In genomic region chr13:26629260-26629659, GRCh38 we compare ENCODE assay signal across 12 cellular contexts.
DNase-seq lines count a peak whose midpoint lies in the region; ATAC-seq and TF ChIP-seq lines count a peak whose summit lies in the region.
"Had no signal": no experiment of that assay in that cellular context is flagged by ENCODE, and none has a peak within 500 bp of the region (broad histone marks: within the 10 kb centered on the region; RNA-seq: fewer than 3 reads in every experiment).

No MANE protein-coding gene starts in this region.

- in situ Hi-C loops in SK-MEL-5 (cut with HindIII; ENCODE audit: low pct_unique_long_range_greater_than_20kb, low sequenced_read_pairs): no loop called here

- ATAC-seq in left ventricle myocardium superior (peak; percentile 45), heart right ventricle (no peak)

- no peaks in the 10 kb centered on the region for H3K36me3 ChIP-seq in heart right ventricle

- no peak overlapping the region for H3K4me3 ChIP-seq in heart right ventricle

- H3K4me1 ChIP-seq in heart right ventricle: no peaks in the 10 kb centered on the region

- WGBS in heart right ventricle, 2 donors: 87% methylated on average over 5 of the region's 5 CpGs

- peaks cover 0 to 38% (median 9%) of the 10 kb centered on the region in 11 donors for H3K9me3 ChIP-seq in heart right ventricle

- DNase-seq in left ventricle myocardium superior (no peak), heart right ventricle (no peak), SK-MEL-5 (ENCODE audit: low read depth, low spot score) (peak; percentile 59), iPS-NIHi7 (ENCODE audit: extremely low spot score) (peak; percentile 38), epidermal melanocyte (ENCODE audit: insufficient read length, low spot score) (no peak), NCI-H526 (lab: John Stamatoyannopoulos, UW) (no peak), RKO (ENCODE audit: low spot score) (no peak), inferior parietal cortex (ENCODE audit: extremely low spot score) (no peak)
- DNase-seq: activated naive CD8-positive, alpha-beta T cell treated with anti-CD3 and anti-CD28 coated beads for 36 hours; CD4-positive, CD25-positive, alpha-beta regulatory T cell; NCI-H1930; stimulated activated CD4-positive, alpha-beta T cell treated with anti-CD3 and anti-CD28 coated beads, Interleukin-15, amount 100 ng/mL, for 24 hours had no signal

- H3K27ac ChIP-seq in heart right ventricle: no peak overlapping the region

- intact Hi-C loops in left ventricle myocardium superior (cut with micrococcal nuclease) (no loop called here), heart right ventricle (cut with DNase I) (no loop called here)

- no peak for TF ChIP-seq CTCF in heart right ventricle (IDR thresholded peaks at IDR 0.05)

- H3K27me3 ChIP-seq in heart right ventricle: no peaks in the 10 kb centered on the region

Comparison
In these comparisons a context has a peak if more than half of its experiments do, and no peak if none do; other contexts are left out.
1. DNase-seq: peak in SK-MEL-5 (single experiment) and iPS-NIHi7 (single experiment); none in left ventricle myocardium superior (single experiment), heart right ventricle (0 of 2), epidermal melanocyte (single experiment), NCI-H526 (0 of 2), RKO (single experiment) and inferior parietal cortex (single experiment).